ENCODE assay signal across 2 cellular contexts in the genomic region with DNA sequence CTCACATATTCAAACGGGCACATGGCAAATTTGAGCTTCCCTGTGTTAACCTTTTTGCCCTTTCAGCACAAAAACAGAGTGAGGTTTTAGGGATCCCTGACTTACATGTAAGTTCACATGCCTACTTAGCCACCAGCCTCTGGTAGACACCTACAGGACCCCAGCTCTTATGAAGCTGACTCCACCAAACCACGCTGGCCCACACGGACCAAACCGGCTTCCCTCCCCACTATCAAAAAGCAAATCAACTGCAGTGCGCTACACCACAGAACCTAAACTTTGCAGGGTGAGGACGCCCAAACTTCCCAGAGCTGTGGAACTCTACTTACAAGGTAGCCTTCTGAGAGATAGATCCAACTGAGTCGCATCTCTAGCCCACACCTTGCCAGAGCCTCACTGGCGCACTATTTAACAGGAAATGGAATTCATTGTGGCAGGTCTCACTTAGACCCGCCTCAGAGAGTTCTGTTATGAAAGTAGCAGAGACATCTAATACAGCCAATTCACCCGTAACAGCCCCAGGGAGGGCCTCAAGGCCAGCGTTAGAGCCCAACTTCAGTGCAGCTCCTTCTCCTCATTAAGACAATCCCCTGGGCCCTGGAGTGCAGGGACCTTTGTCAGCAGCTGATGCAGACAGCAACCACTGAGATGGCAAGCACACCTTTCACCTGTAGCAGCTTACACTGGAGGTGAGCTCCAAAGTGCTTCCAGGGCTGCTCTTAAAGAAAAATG.
TF ChIP-seq lines count a peak whose summit lies in the region.

No MANE protein-coding gene starts in this region.

TF ChIP-seq in IMR-90, 13 proteins besides CTCF, POLR2A, EP300 and RAD21:
- no peak for TF ChIP-seq CEBPB (IDR thresholded peaks at IDR 0.05; ENCODE audit: low read depth, low read length)
- TF ChIP-seq, protein P1, sequence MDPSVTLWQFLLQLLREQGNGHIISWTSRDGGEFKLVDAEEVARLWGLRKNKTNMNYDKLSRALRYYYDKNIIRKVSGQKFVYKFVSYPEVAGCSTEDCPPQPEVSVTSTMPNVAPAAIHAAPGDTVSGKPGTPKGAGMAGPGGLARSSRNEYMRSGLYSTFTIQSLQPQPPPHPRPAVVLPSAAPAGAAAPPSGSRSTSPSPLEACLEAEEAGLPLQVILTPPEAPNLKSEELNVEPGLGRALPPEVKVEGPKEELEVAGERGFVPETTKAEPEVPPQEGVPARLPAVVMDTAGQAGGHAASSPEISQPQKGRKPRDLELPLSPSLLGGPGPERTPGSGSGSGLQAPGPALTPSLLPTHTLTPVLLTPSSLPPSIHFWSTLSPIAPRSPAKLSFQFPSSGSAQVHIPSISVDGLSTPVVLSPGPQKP (IDR thresholded peaks at IDR 0.05; ENCODE audit: borderline replicate concordance, low read depth, low read length): no peak
TF ChIP-seq in IMR-90: peak in this region for 0.

TF ChIP-seq in HEK293T, 16 proteins besides CTCF, POLR2A, EP300 and RAD21:
- TF ChIP-seq TARDBP (IDR thresholded peaks at IDR 0.05) (no peak), NFRKB (IDR thresholded peaks at IDR 0.05) (no peak), SUZ12 (IDR thresholded peaks at IDR 0.05) (no peak), ARNT (IDR thresholded peaks at IDR 0.05) (no peak), FOXA1 (IDR thresholded peaks at IDR 0.05) (no peak), FOXM1 (IDR thresholded peaks at IDR 0.05; ENCODE audit: borderline replicate concordance) (no peak), PKNOX1 (IDR thresholded peaks at IDR 0.05) (no peak), LEF1 (IDR thresholded peaks at IDR 0.05; ENCODE audit: borderline replicate concordance) (no peak), ELF4 (IDR thresholded peaks at IDR 0.05) (no peak), SP1 (IDR thresholded peaks at IDR 0.05) (no peak), HDGF (IDR thresholded peaks at IDR 0.05; ENCODE audit: borderline replicate concordance) (no peak)
TF ChIP-seq in HEK293T: peak in this region for 0.
